15 cellular contexts compared by ENCODE assay signal in genomic region chr10:36172574-36172973, GRCh38.
A peak's percentile ranks its signal among the peaks of the same experiment; 100 is the strongest.
DNase-seq lines count a peak whose midpoint lies in the region; ATAC-seq, FAIRE-seq and TF ChIP-seq lines count a peak whose summit lies in the region.
"Had no signal": no experiment of that assay in that cellular context is flagged by ENCODE, and none has a peak within 500 bp of the region (broad histone marks: within the 10 kb centered on the region; RNA-seq: fewer than 3 reads in every experiment).

No MANE protein-coding gene starts in this region.

- POLR2A ChIA-PET in A549 (lab: Yijun Ruan, JAX) = no interaction called here

- H3K36me3 ChIP-seq in brain microvascular endothelial cell (replicated peaks) (no peaks in the 10 kb centered on the region), mesenchymal stem cell (ENCODE audit: control insufficient read depth in 1 of 2, insufficient read depth in 2 of 2, low read depth in 1 of 2, low read length in 2 of 2) (no peaks in the 10 kb centered on the region), colonic mucosa (no peaks in the 10 kb centered on the region), WERI-Rb-1 (no peaks in the 10 kb centered on the region)
- H3K36me3 ChIP-seq: BE2C, cardiac muscle cell, pancreas had no signal

- peak overlapping the region; percentile 71 to 77 for H3K27ac ChIP-seq in A549
- H3K27ac ChIP-seq in brain microvascular endothelial cell = peak overlapping the region; percentile 95
- peak overlapping the region; percentile 96 for H3K27ac ChIP-seq in mesenchymal stem cell (ENCODE audit: low read length, poor library complexity, severe bottlenecking)
- no peak overlapping the region for H3K27ac ChIP-seq in colonic mucosa
- no peak overlapping the region for H3K27ac ChIP-seq in WERI-Rb-1
- H3K27ac ChIP-seq: cardiac muscle cell, pancreas had no signal

- H3K27me3 ChIP-seq in brain microvascular endothelial cell (replicated peaks) (no peaks in the 10 kb centered on the region), mesenchymal stem cell (ENCODE audit: control insufficient read depth in 1 of 2, insufficient read depth in 1 of 2, low read length in 2 of 2) (no peaks in the 10 kb centered on the region), colonic mucosa (no peaks in the 10 kb centered on the region), WERI-Rb-1 (ENCODE audit: insufficient read depth, low read depth, severe bottlenecking) (no peaks in the 10 kb centered on the region)
- H3K27me3 ChIP-seq: BE2C, cardiac muscle cell, pancreas had no signal

- H3K4me3 Mint-ChIP-seq in activated T-helper 2 cell treated with anti-CD3 and anti-CD28 coated beads, Interferon-gamma antibody, Interleukin-2, Interleukin-4, amounts not matched to agents 10 μg/mL and 5 μg/mL and 100 μg/mL, durations not matched to agents 14 hours and 24 hours and 36 hours (ENCODE audit: low read depth) = no peak overlapping the region
- H3K4me3 Mint-ChIP-seq: IgD-negative memory B cell had no signal

- H4K8ac ChIP-seq in mesenchymal stem cell (ENCODE audit: low read length) = no peak overlapping the region

- no peak overlapping the region for H3K27ac Mint-ChIP-seq in activated T-helper 2 cell treated with anti-CD3 and anti-CD28 coated beads, Interferon-gamma antibody, Interleukin-2, Interleukin-4, amounts not matched to agents 10 μg/mL and 5 μg/mL and 100 μg/mL, durations not matched to agents 14 hours and 24 hours and 36 hours
- H3K27ac Mint-ChIP-seq: IgD-negative memory B cell had no signal

- peak overlapping the region in 1 of 2 experiments; percentile 91 for H3K4ac ChIP-seq in mesenchymal stem cell (ENCODE audit: low read depth in 1 of 2, low read length in 2 of 2)

- no peak overlapping the region for H2BK15ac ChIP-seq in mesenchymal stem cell (ENCODE audit: low read depth, poor library complexity, severe bottlenecking)

- H3K9me3 Mint-ChIP-seq in activated T-helper 2 cell treated with anti-CD3 and anti-CD28 coated beads, Interferon-gamma antibody, Interleukin-2, Interleukin-4, amounts not matched to agents 10 μg/mL and 5 μg/mL and 100 μg/mL, durations not matched to agents 14 hours and 24 hours and 36 hours = no peaks in the 10 kb centered on the region

- CTCF ChIA-PET in A549 (lab: Yijun Ruan, JAX) = interaction anchor here (0.7 to 1.1 kb wide), 2 partner anchors 8 to 537 kb away, joined by 3 to 4 read pairs; no protein-coding TSS in a partner anchor

- WGBS in A549 (ENCODE audit: missing lambda C conversion rate) = 27% methylated on average over 4 of the region's 4 CpGs
- WGBS in mesenchymal stem cell = 0% methylated on average over 3 of the region's 4 CpGs

- ATAC-seq in A549 = peak in 1 of 2 experiments; percentile 48; a peak in 2 of 6 replicates

- H3K18ac ChIP-seq in mesenchymal stem cell (ENCODE audit: low read depth in 1 of 2, low read length in 2 of 2) = peak overlapping the region; percentile 66 to 85

- H3K23ac ChIP-seq in mesenchymal stem cell (ENCODE audit: low read length in 2 of 2) = no peak overlapping the region

- TF ChIP-seq POLR2A in A549 (IDR thresholded peaks at IDR 0.05; ENCODE audit: low read length) = no peak

- FAIRE-seq in A549 (lab: Jason Lieb, UNC) = no peak
- FAIRE-seq: pancreas had no signal

- TF ChIP-seq CTCF in A549 (IDR thresholded peaks at IDR 0.05) (no peak), brain microvascular endothelial cell (IDR thresholded peaks at IDR 0.05; ENCODE audit: low read depth, low read length, missing control alignments) (no peak), colonic mucosa (IDR thresholded peaks at IDR 0.05) (no peak), WERI-Rb-1 (IDR thresholded peaks at IDR 0.05; ENCODE audit: low read depth, low read length) (no peak)

- in situ Hi-C loops in brain microvascular endothelial cell (cut with HindIII; ENCODE audit: low pct_ligation_motif_present, low sequenced_read_pairs) = no loop called here
- in situ Hi-C loops in G401 (cut with HindIII; ENCODE audit: low sequenced_read_pairs) = no loop called here

- H3K4me3 ChIP-seq in A549 (no peak overlapping the region), brain microvascular endothelial cell (ENCODE audit: low read depth, low read length) (peak overlapping the region; percentile 23), mesenchymal stem cell (ENCODE audit: insufficient read depth in 1 of 2, low read depth in 1 of 2, low read length in 2 of 2) (peak overlapping the region in 1 of 2 experiments; percentile 20), colonic mucosa (no peak overlapping the region), WERI-Rb-1 (ENCODE audit: low read depth, low read length) (no peak overlapping the region)
- H3K4me3 ChIP-seq: cardiac muscle cell, pancreas had no signal

- no peak for TF ChIP-seq EP300 in A549 (IDR thresholded peaks at IDR 0.05)

- H3K27me3 Mint-ChIP-seq in activated T-helper 2 cell treated with anti-CD3 and anti-CD28 coated beads, Interferon-gamma antibody, Interleukin-2, Interleukin-4, amounts not matched to agents 10 μg/mL and 5 μg/mL and 100 μg/mL, durations not matched to agents 14 hours and 24 hours and 36 hours (ENCODE audit: low read depth) = no peaks in the 10 kb centered on the region
- H3K27me3 Mint-ChIP-seq: IgD-negative memory B cell had no signal

- H3K9ac ChIP-seq in mesenchymal stem cell (ENCODE audit: low read length) (peak overlapping the region; percentile 75), colonic mucosa (ENCODE audit: low read depth in 2 of 2, low read length in 2 of 2) (no peak overlapping the region)

- TF ChIP-seq RAD21 in A549 (conservative IDR thresholded peaks at IDR 0.05 in 1 of 2, IDR thresholded peaks at IDR 0.05 in 1 of 2) = no peak

- H3K4me2 ChIP-seq in A549 (peak overlapping the region; percentile 60), mesenchymal stem cell (ENCODE audit: low read length, poor library complexity, severe bottlenecking) (peak overlapping the region; percentile 10)

- intact Hi-C loops in activated T-helper 2 cell treated with anti-CD3 and anti-CD28 coated beads, Interferon-gamma antibody, Interleukin-2, Interleukin-4, amounts not matched to agents 10 μg/mL and 5 μg/mL and 100 μg/mL, durations not matched to agents 14 hours and 24 hours and 36 hours (cut with micrococcal nuclease) = no loop called here
- intact Hi-C loops in colonic mucosa (cut with DNase I) = no loop called here

- DNase-seq in A549 (ENCODE audit: low read depth in 1 of 2, low spot score in 1 of 2) = no peak
- DNase-seq in HS-27A (ENCODE audit: low read depth) = peak; percentile 12
- DNase-seq in brain microvascular endothelial cell = peak; percentile 89
- peak; percentile 90 for DNase-seq in mesenchymal stem cell
- no peak for DNase-seq in activated T-helper 2 cell treated with anti-CD3 and anti-CD28 coated beads, Interferon-gamma antibody, Interleukin-2, Interleukin-4, amounts not matched to agents 10 μg/mL and 5 μg/mL and 100 μg/mL, durations not matched to agents 14 hours and 24 hours and 36 hours (ENCODE audit: low spot score)
- no peak for DNase-seq in G401 (ENCODE audit: low spot score)
- DNase-seq in colonic mucosa = no peak
- no peak for DNase-seq in WERI-Rb-1
- DNase-seq: BE2C, left cardiac atrium, NCI-H2107, pancreas, T1000 had no signal

- peak overlapping the region; percentile 21 for H2BK5ac ChIP-seq in mesenchymal stem cell (ENCODE audit: low read depth, low read length, poor library complexity, severe bottlenecking)

- H3K4me1 ChIP-seq in A549 (peaks cover 17% of the 10 kb centered on the region), mesenchymal stem cell (ENCODE audit: control insufficient read depth, insufficient read depth, low read depth, low read length) (peaks cover 4% of the 10 kb centered on the region), colonic mucosa (no peaks in the 10 kb centered on the region)
- H3K4me1 ChIP-seq: BE2C, pancreas had no signal

- no peak overlapping the region for H2BK12ac ChIP-seq in mesenchymal stem cell (ENCODE audit: low read length in 2 of 2)

- H3K36me3 Mint-ChIP-seq in activated T-helper 2 cell treated with anti-CD3 and anti-CD28 coated beads, Interferon-gamma antibody, Interleukin-2, Interleukin-4, amounts not matched to agents 10 μg/mL and 5 μg/mL and 100 μg/mL, durations not matched to agents 14 hours and 24 hours and 36 hours (ENCODE audit: low read depth) = no peaks in the 10 kb centered on the region
- H3K36me3 Mint-ChIP-seq: IgD-negative memory B cell had no signal

- no peak overlapping the region for H2AK5ac ChIP-seq in mesenchymal stem cell (ENCODE audit: low read length, severe bottlenecking)

- no peak overlapping the region for H3K14ac ChIP-seq in mesenchymal stem cell (ENCODE audit: low read length in 2 of 2)

- H3K79me1 ChIP-seq in mesenchymal stem cell (replicated peaks; ENCODE audit: low read length, poor library complexity, severe bottlenecking) = no peaks in the 10 kb centered on the region

- H3K4me1 Mint-ChIP-seq in activated T-helper 2 cell treated with anti-CD3 and anti-CD28 coated beads, Interferon-gamma antibody, Interleukin-2, Interleukin-4, amounts not matched to agents 10 μg/mL and 5 μg/mL and 100 μg/mL, durations not matched to agents 14 hours and 24 hours and 36 hours (ENCODE audit: low read depth) = no peaks in the 10 kb centered on the region
- H3K4me1 Mint-ChIP-seq: IgD-negative memory B cell had no signal

- no peak overlapping the region for H4K91ac ChIP-seq in mesenchymal stem cell (ENCODE audit: low read length)

- H2AFZ ChIP-seq in mesenchymal stem cell (ENCODE audit: low read depth, low read length) = no peak overlapping the region

- peak overlapping the region; percentile 50 for H2BK120ac ChIP-seq in mesenchymal stem cell (ENCODE audit: low read depth, low read length)

- H3K9me3 ChIP-seq in A549 (peaks cover 6% of the 10 kb centered on the region; the same call in 2 of the 3 replicates), mesenchymal stem cell (ENCODE audit: control insufficient read depth, low read length) (no peaks in the 10 kb centered on the region), colonic mucosa (no peaks in the 10 kb centered on the region), WERI-Rb-1 (ENCODE audit: severe bottlenecking) (no peaks in the 10 kb centered on the region)
- H3K9me3 ChIP-seq: BE2C, pancreas had no signal

TF ChIP-seq in A549, 52 proteins besides CTCF, POLR2A, EP300 and RAD21 (continues in another document):
- TF ChIP-seq ZFP36 (IDR thresholded peaks at IDR 0.05; ENCODE audit: borderline replicate concordance, partially characterized antibody) = no peak
- no peak for TF ChIP-seq HOXB5 (CRISPR knock-in tag; IDR thresholded peaks at IDR 0.05)
- TF ChIP-seq CHD4 (IDR thresholded peaks at IDR 0.05; ENCODE audit: borderline replicate concordance) = no peak
- TF ChIP-seq HEYL (CRISPR knock-in tag; IDR thresholded peaks at IDR 0.05) = no peak
- no peak for TF ChIP-seq CHD2 (IDR thresholded peaks at IDR 0.05; ENCODE audit: low read length, partially characterized antibody)
- no peak for TF ChIP-seq GATA3 (IDR thresholded peaks at IDR 0.05; ENCODE audit: borderline replicate concordance)
- TF ChIP-seq RCOR1 (IDR thresholded peaks at IDR 0.05; ENCODE audit: low read depth, low read length) = no peak
- TF ChIP-seq TFCP2L1 (CRISPR knock-in tag; IDR thresholded peaks at IDR 0.05) = no peak
- TF ChIP-seq MYC (IDR thresholded peaks at IDR 0.05; ENCODE audit: borderline replicate concordance, low read length) = no peak
- TF ChIP-seq FOSB (CRISPR knock-in tag; IDR thresholded peaks at IDR 0.05) = no peak

Comparison
In these comparisons a context has a peak if more than half of its experiments do, and no peak if none do; other contexts are left out.
1. DNase-seq: peak in HS-27A (single experiment), brain microvascular endothelial cell (single experiment) and mesenchymal stem cell (single experiment); none in A549 (0 of 2), activated T-helper 2 cell treated with anti-CD3 and anti-CD28 coated beads, Interferon-gamma antibody, Interleukin-2, Interleukin-4, amounts not matched to agents 10 μg/mL and 5 μg/mL and 100 μg/mL, durations not matched to agents 14 hours and 24 hours and 36 hours (single experiment), G401 (single experiment), colonic mucosa (single experiment) and WERI-Rb-1 (single experiment).
2. H3K27ac ChIP-seq: peak in A549 (2 of 2), brain microvascular endothelial cell (single experiment) and mesenchymal stem cell (single experiment); none in colonic mucosa (single experiment) and WERI-Rb-1 (single experiment).